In genomic region chr14:30214456-30215090, GRCh38 we compare ENCODE assay signal across 8 cellular contexts.
A peak's percentile ranks its signal among the peaks of the same experiment; 100 is the strongest.
DNase-seq lines count a peak whose midpoint lies in the region; ATAC-seq and TF ChIP-seq lines count a peak whose summit lies in the region.

No MANE protein-coding gene starts in this region.

- H3K4me3 Mint-ChIP-seq in brain (no peak overlapping the region), type B pancreatic cell (no peak overlapping the region)

- H3K9me3 Mint-ChIP-seq in brain (peaks cover 0 to 1% (median 0%) of the 10 kb centered on the region in 5 experiments), type B pancreatic cell (no peaks in the 10 kb centered on the region)

- peak; percentile 46 for DNase-seq in DMS53 treated with DMSO at 0.1 percent for 48 hours (lab: John Stamatoyannopoulos, UW; ENCODE audit: unreplicated experiment)
- peak; percentile 61 for DNase-seq in NCI-H345 (lab: John Stamatoyannopoulos, UW)
- peak; percentile 54 for DNase-seq in islet precursor cell
- no peak for DNase-seq in type B pancreatic cell (ENCODE audit: extremely low spot score, unreplicated experiment)

- H3K4me1 Mint-ChIP-seq in brain (peaks cover 17% of the 10 kb centered on the region), type B pancreatic cell (ENCODE audit: unreplicated experiment) (no peaks in the 10 kb centered on the region)

- peak; percentile 83 to 84 for TF ChIP-seq CTCF in brain (conservative IDR thresholded peaks at IDR 0.05)
- TF ChIP-seq CTCF in type B pancreatic cell (conservative IDR thresholded peaks at IDR 0.05), result peak; percentile 85

- no peaks in the 10 kb centered on the region for H3K36me3 Mint-ChIP-seq in brain
- H3K36me3 Mint-ChIP-seq in type B pancreatic cell, result no peaks in the 10 kb centered on the region

- ATAC-seq in HG02759 (IDR thresholded peaks at IDR 0.05; ENCODE audit: unreplicated experiment), result peak; percentile 63
- no peak for ATAC-seq in activated CD4-positive, CD25-positive, alpha-beta regulatory T cell treated with anti-CD3 and anti-CD28 coated beads, Interleukin-2, amount 50 U/mL, for 24 hours
- ATAC-seq in HG03097 (IDR thresholded peaks at IDR 0.05; ENCODE audit: low FRiP score, unreplicated experiment), result no peak

- no peaks in the 10 kb centered on the region for H3K27me3 Mint-ChIP-seq in brain
- H3K27me3 Mint-ChIP-seq in type B pancreatic cell, result peaks cover 7% of the 10 kb centered on the region

- H3K27ac Mint-ChIP-seq in brain (no peak overlapping the region), type B pancreatic cell (no peak overlapping the region)
